ENCODE assay signal across 8 cellular contexts in genomic region chr4:109729563-109730293, GRCh38. TPM values are rescaled to one million over a fixed set of nuclear protein-coding genes. Genes with fewer than 3 reads are reported as not detected.
DNase-seq lines count a peak whose midpoint lies in the region; ATAC-seq lines count a peak whose summit lies in the region.

Gene PLA2G12A, minus strand, starts transcription at chr4:109730070. Its CDS starts 261 bp downstream, at chr4:109729809.

- peak; percentile 77 for ATAC-seq in GM19463 (IDR thresholded peaks at IDR 0.05; ENCODE audit: unreplicated experiment)

- H3K27ac ChIP-seq in epithelial cell of prostate, result peak within 1 kb of the TSS; percentile 77

- DNase-seq in COLO668 (lab: John Stamatoyannopoulos, UW; ENCODE audit: unreplicated experiment) (peak; percentile 94), HK-2 (ENCODE audit: unreplicated experiment) (peak; percentile 83), NOMO-1 treated with DMSO at 0.1 percent for 48 hours (lab: John Stamatoyannopoulos, UW; ENCODE audit: unreplicated experiment) (peak; percentile 64), epithelial cell of prostate (ENCODE audit: low read depth, low spot score) (peak; percentile 74), mucosa of gallbladder (ENCODE audit: low spot score) (peak; percentile 83)
- peak; percentile 85 for DNase-seq in activated CD8-positive, alpha-beta memory T cell treated with anti-CD3 and anti-CD28 coated beads, Interleukin-2, amount 50 U/mL, for 48 hours
- peak; percentile 38 to 55 for DNase-seq in stimulated activated CD8-positive, alpha-beta memory T cell treated with anti-CD3 and anti-CD28 coated beads, Interleukin-4, amount 100 ng/mL, for 4 hours (ENCODE audit: low read depth in 2 of 2, low spot score in 1 of 2)

RNA-seq across cellular contexts. Expression of gene PLA2G12A, which starts in this region (rescaled TPM):
- total RNA-seq in mucosa of gallbladder, result 35.0 TPM

Comparison
In these comparisons a context has a peak if more than half of its experiments do, and no peak if none do; other contexts are left out.
1. Peak in every context shown above with its lines: DNase-seq, ATAC-seq and H3K27ac ChIP-seq.